ENCODE assay signal across 8 cellular contexts in the genomic region with DNA sequence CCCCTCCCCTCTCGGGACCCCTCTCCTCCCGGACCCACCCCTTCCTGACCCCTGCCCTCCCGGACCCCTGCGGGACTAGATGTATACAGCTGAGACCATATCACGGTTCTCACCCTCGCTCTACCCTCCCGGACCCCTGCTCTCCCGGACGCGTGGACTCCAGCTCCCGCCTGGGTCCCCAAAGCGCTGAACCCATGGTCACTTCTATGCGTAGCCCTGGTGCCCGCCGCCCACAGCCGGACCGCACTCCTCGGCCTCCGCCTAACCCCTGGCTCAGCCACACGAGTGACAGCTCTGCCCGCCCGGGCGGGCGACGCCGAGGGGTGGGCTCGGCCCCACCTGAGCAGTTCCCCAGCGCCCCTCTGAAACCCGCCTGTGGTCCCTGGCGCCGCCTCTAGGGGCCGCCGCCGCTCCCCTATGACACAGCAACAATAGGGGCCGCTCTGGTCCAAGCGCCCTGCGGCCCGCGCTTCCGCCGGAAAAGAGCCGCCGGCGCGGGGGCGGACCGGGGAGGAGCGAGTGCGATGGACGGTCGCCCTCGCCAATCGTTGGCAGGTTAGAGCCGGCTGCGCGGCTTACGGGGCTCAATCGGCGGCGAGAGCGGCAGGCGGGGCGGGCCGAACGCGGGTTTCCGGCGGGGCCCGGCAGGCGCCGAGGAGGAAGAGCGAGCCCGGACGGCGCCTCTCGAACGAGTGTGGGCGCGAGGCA. TPM values are rescaled to one million over a fixed set of nuclear protein-coding genes. Genes with fewer than 3 reads are reported as not detected.
DNase-seq lines count a peak whose midpoint lies in the region; ATAC-seq, FAIRE-seq and TF ChIP-seq lines count a peak whose summit lies in the region.

A gene with protein sequence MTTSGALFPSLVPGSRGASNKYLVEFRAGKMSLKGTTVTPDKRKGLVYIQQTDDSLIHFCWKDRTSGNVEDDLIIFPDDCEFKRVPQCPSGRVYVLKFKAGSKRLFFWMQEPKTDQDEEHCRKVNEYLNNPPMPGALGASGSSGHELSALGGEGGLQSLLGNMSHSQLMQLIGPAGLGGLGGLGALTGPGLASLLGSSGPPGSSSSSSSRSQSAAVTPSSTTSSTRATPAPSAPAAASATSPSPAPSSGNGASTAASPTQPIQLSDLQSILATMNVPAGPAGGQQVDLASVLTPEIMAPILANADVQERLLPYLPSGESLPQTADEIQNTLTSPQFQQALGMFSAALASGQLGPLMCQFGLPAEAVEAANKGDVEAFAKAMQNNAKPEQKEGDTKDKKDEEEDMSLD (plus strand): TSS at position 657 of the 708 bp plus-strand sequence. CDS start 572 bp downstream, outside the sequence.

- peak within 1 kb of the TSS; percentile 85 for H3K4me3 Mint-ChIP-seq in progenitor cell of endocrine pancreas (ENCODE audit: low read depth)

- H3K27ac Mint-ChIP-seq in progenitor cell of endocrine pancreas, result peak within 1 kb of the TSS; percentile 97

- DNase-seq in GM12892 (ENCODE audit: insufficient read length) (peak; percentile 100), NCI-H146 (lab: John Stamatoyannopoulos, UW) (peak; percentile 96), T-helper 1 cell (peak; percentile 90 to 98 (median 91)), amniotic epithelial cell (ENCODE audit: low read depth) (peak; percentile 93), left cardiac atrium (peak; percentile 96), progenitor cell of endocrine pancreas (ENCODE audit: low spot score, unreplicated experiment) (peak; percentile 98), ureter (ENCODE audit: low spot score) (peak; percentile 96)

- intact Hi-C loops in left cardiac atrium (cut with DNase I), result loop anchor here (2.0 to 5.0 kb wide), 2 partner anchors 80 kb away; no protein-coding TSS in a partner anchor

- TF ChIP-seq CTCF in progenitor cell of endocrine pancreas (IDR thresholded peaks at IDR 0.05; ENCODE audit: unreplicated experiment), result peak; percentile 81

- peaks cover 15% of the 10 kb centered on the region for H3K4me1 Mint-ChIP-seq in progenitor cell of endocrine pancreas (ENCODE audit: low read depth)

- TF ChIP-seq POLR2A in GM12892 (IDR thresholded peaks at IDR 0.05; ENCODE audit: low read depth, low read length), result peak; percentile 65; the same call in 1 of the 2 replicates

- H3K27me3 Mint-ChIP-seq in progenitor cell of endocrine pancreas, result no peaks in the 10 kb centered on the region

- FAIRE-seq in GM12892 (lab: Jason Lieb, UNC), result peak; percentile 90

- H3K36me3 Mint-ChIP-seq in progenitor cell of endocrine pancreas (ENCODE audit: insufficient read depth), result peaks cover 1% of the 10 kb centered on the region

- ATAC-seq in HG02852 (IDR thresholded peaks at IDR 0.05; ENCODE audit: unreplicated experiment) (peak; percentile 81), left cardiac atrium (peak; percentile 92 to 95)

- no peaks in the 10 kb centered on the region for H3K9me3 Mint-ChIP-seq in progenitor cell of endocrine pancreas (ENCODE audit: low read depth)

RNA-seq across cellular contexts. Expression of the gene that starts here (rescaled TPM):
- polyA plus RNA-seq in GM12892 (2012; ENCODE audit: missing spikeins), result 32.6 TPM
- total RNA-seq in left cardiac atrium, result 10 to 100 TPM; 57.9 to 76.9 TPM
- total RNA-seq in progenitor cell of endocrine pancreas, result 66.2 and 67.1 TPM in 2 replicates
- 72.6 TPM for total RNA-seq in ureter

Comparison
In these comparisons a context has a peak if more than half of its experiments do, and no peak if none do; other contexts are left out.
1. Peak in every context shown above with its lines: DNase-seq and ATAC-seq.